Comparison of ENCODE assay signal across 13 cellular contexts in the genomic region with DNA sequence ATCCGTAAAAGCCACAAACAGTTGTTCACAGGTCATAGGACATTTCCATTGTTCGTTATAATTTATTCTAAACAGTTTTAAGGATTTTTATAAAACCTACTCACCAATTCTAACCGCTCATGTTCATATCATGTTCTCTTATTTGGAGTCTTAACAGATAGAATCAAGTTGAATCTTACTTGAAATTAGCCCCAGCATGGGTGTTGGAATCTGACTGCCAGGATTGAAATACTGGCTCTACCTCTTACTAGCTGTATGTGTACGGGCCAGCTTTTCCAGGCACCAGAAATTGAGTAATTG.
DNase-seq lines count a peak whose midpoint lies in the region; ATAC-seq, FAIRE-seq and TF ChIP-seq lines count a peak whose summit lies in the region.
"Had no signal": no experiment of that assay in that cellular context is flagged by ENCODE, and none has a peak within 500 bp of the region (broad histone marks: within the 10 kb centered on the region; RNA-seq: fewer than 3 reads in every experiment).

No MANE protein-coding gene starts in this region.

- H3K27me3 ChIP-seq in Panc1 (ENCODE audit: control insufficient read depth, insufficient read depth, low read length) = no peaks in the 10 kb centered on the region
- no peaks in the 10 kb centered on the region for H3K27me3 ChIP-seq in A673 (replicated peaks; ENCODE audit: insufficient read depth, low read depth, low read length, poor library complexity)
- no peaks in the 10 kb centered on the region for H3K27me3 ChIP-seq in right cardiac atrium (ENCODE audit: control insufficient read depth, insufficient read depth)
- H3K27me3 ChIP-seq: esophagus squamous epithelium had no signal

- H3K9me3 Mint-ChIP-seq in natural killer cell (no peaks in the 10 kb centered on the region), immature natural killer cell (no peaks in the 10 kb centered on the region)
- no peaks in the 10 kb centered on the region for H3K9me3 Mint-ChIP-seq in natural killer cell treated with Interleukin-12 subunit alpha and Interleukin-12 subunit beta and Interleukin-15 and Interleukin-18, amount 100 ng/mL, for 72 hours
- H3K9me3 Mint-ChIP-seq: activated naive CD4-positive, alpha-beta T cell treated with anti-CD3 and anti-CD28 coated beads for 36 hours; IgD-negative memory B cell; stimulated activated naive B cell treated with anti-CD40 and anti-IgM and Interleukin-4, amounts not matched to agents 10 μg/mL and 1 μg/mL and 100 μg/mL, for 72 hours had no signal

- 29% methylated on average over 4 of the region's 4 CpGs for WGBS in right cardiac atrium

- intact Hi-C loops in natural killer cell (cut with micrococcal nuclease) (loop anchor here (2.0 to 5.0 kb wide), 3 partner anchors 107 to 651 kb away; a partner anchor contains a TSS), Panc1 (cut with micrococcal nuclease; ENCODE audit: unreplicated experiment) (loop anchor here (5.0 to 10.0 kb wide), 3 partner anchors 105 to 655 kb away; a partner anchor contains a TSS), A673 (cut with micrococcal nuclease; ENCODE audit: unreplicated experiment) (loop anchor here (1.0 to 10.0 kb wide), 6 partner anchors 148 to 825 kb away; a partner anchor contains a TSS), right cardiac atrium (cut with DNase I) (loop anchor here (5.0 to 10.0 kb wide), 5 partner anchors 105 to 655 kb away; a partner anchor contains a TSS)

- H3K4me1 Mint-ChIP-seq in natural killer cell (peaks cover 21 to 25% of the 10 kb centered on the region in 2 donors), immature natural killer cell (peaks cover 32 to 36% of the 10 kb centered on the region in 2 donors)
- H3K4me1 Mint-ChIP-seq in natural killer cell treated with Interleukin-12 subunit alpha and Interleukin-12 subunit beta and Interleukin-15 and Interleukin-18, amount 100 ng/mL, for 72 hours (ENCODE audit: low read depth in 2 of 2) = peaks cover 15 to 26% of the 10 kb centered on the region in 2 donors

- BruUV-seq in Panc1 (replicated peaks; lab: Mats Ljungman, UMichigan) (no TSS peak), A673 (replicated peaks; lab: Mats Ljungman, UMichigan) (no TSS peak)

- no peaks in the 10 kb centered on the region; the same call in 1 of the 2 replicates for H3K4me1 ChIP-seq in Panc1 (ENCODE audit: control insufficient read depth, insufficient read depth, low read length)
- H3K4me1 ChIP-seq in A673 (ENCODE audit: insufficient read depth, low read length, poor library complexity, severe bottlenecking) = peaks cover 11% of the 10 kb centered on the region
- no peaks in the 10 kb centered on the region for H3K4me1 ChIP-seq in right cardiac atrium (ENCODE audit: control insufficient read depth, insufficient read depth, low read length)

- ATAC-seq in natural killer cell = peak in 1 of 3 donors; percentile 7
- ATAC-seq in natural killer cell treated with Interleukin-12 subunit alpha and Interleukin-12 subunit beta and Interleukin-15 and Interleukin-18, amount 100 ng/mL, for 72 hours = no peak
- ATAC-seq in Panc1 = no peak
- no peak for ATAC-seq in right cardiac atrium

- H3K4me3 Mint-ChIP-seq in natural killer cell (no peak overlapping the region), immature natural killer cell (no peak overlapping the region)
- no peak overlapping the region for H3K4me3 Mint-ChIP-seq in natural killer cell treated with Interleukin-12 subunit alpha and Interleukin-12 subunit beta and Interleukin-15 and Interleukin-18, amount 100 ng/mL, for 72 hours
- H3K4me3 Mint-ChIP-seq: activated naive CD4-positive, alpha-beta T cell treated with anti-CD3 and anti-CD28 coated beads for 36 hours; stimulated activated naive B cell treated with anti-CD40 and anti-IgM and Interleukin-4, amounts not matched to agents 10 μg/mL and 1 μg/mL and 100 μg/mL, for 72 hours had no signal

- TF ChIP-seq CTCF in natural killer cell (IDR thresholded peaks at IDR 0.05) (peak; percentile 48), Panc1 (IDR thresholded peaks at IDR 0.05) (peak; percentile 47), A673 (conservative IDR thresholded peaks at IDR 0.05; ENCODE audit: low read depth, low read length) (no peak)

- H3K27me3 Mint-ChIP-seq in natural killer cell (ENCODE audit: low read depth in 2 of 2) (no peaks in the 10 kb centered on the region), immature natural killer cell (ENCODE audit: low read depth in 3 of 3) (peaks cover 0 to 5% (median 0%) of the 10 kb centered on the region in 3 donors)
- no peaks in the 10 kb centered on the region for H3K27me3 Mint-ChIP-seq in natural killer cell treated with Interleukin-12 subunit alpha and Interleukin-12 subunit beta and Interleukin-15 and Interleukin-18, amount 100 ng/mL, for 72 hours
- H3K27me3 Mint-ChIP-seq: IgD-negative memory B cell; stimulated activated naive B cell treated with anti-CD40 and anti-IgM and Interleukin-4, amounts not matched to agents 10 μg/mL and 1 μg/mL and 100 μg/mL, for 72 hours had no signal

- H3K27ac Mint-ChIP-seq in natural killer cell (peak overlapping the region; percentile 47 to 71), immature natural killer cell (peak overlapping the region in 4 of 6 donors; percentile 10 to 73 (median 34))
- peak overlapping the region in 1 of 2 donors; percentile 40 for H3K27ac Mint-ChIP-seq in natural killer cell treated with Interleukin-12 subunit alpha and Interleukin-12 subunit beta and Interleukin-15 and Interleukin-18, amount 100 ng/mL, for 72 hours
- H3K27ac Mint-ChIP-seq: stimulated activated naive B cell treated with anti-CD40 and anti-IgM and Interleukin-4, amounts not matched to agents 10 μg/mL and 1 μg/mL and 100 μg/mL, for 72 hours had no signal

- POLR2A ChIA-PET in Panc1 (lab: Charles Lee) (no interaction called here), A673 (lab: Charles Lee; ENCODE audit: low non-redundant PET) (no interaction called here)

- FAIRE-seq in H54 (lab: Jason Lieb, UNC) = no peak

- no peak overlapping the region for H3K27ac ChIP-seq in Panc1 (ENCODE audit: low read length)
- H3K27ac ChIP-seq in A673 (ENCODE audit: low read depth, low read length, poor library complexity, severe bottlenecking) = no peak overlapping the region
- no peak overlapping the region for H3K27ac ChIP-seq in right cardiac atrium (ENCODE audit: low read length)

- H3K4me3 ChIP-seq in Panc1 (ENCODE audit: low read depth in 2 of 2, low read length in 2 of 2) (no peak overlapping the region), A673 (ENCODE audit: low read depth, low read length, poor library complexity, severe bottlenecking) (no peak overlapping the region), right cardiac atrium (ENCODE audit: low read length) (no peak overlapping the region)
- H3K4me3 ChIP-seq: esophagus squamous epithelium, psoas muscle had no signal

- H3K36me3 ChIP-seq in Panc1 (ENCODE audit: control insufficient read depth, insufficient read depth, low read length) (no peaks in the 10 kb centered on the region), A673 (ENCODE audit: insufficient read depth, low read length, poor library complexity, severe bottlenecking) (no peaks in the 10 kb centered on the region)

- TF ChIP-seq POLR2A in H54 (IDR thresholded peaks at IDR 0.05; ENCODE audit: low read depth, low read length) = no peak

- DNase-seq in natural killer cell = no peak
- no peak for DNase-seq in natural killer cell treated with Interleukin-12 subunit alpha and Interleukin-12 subunit beta and Interleukin-15 and Interleukin-18, amount 100 ng/mL, for 72 hours (ENCODE audit: low spot score)
- no peak for DNase-seq in Panc1 (ENCODE audit: low read depth, low spot score)
- DNase-seq in immature natural killer cell = no peak
- DNase-seq in H54 (ENCODE audit: insufficient read length, low spot score) = no peak
- DNase-seq in dedifferentiated amniotic fluid mesenchymal stem cell (ENCODE audit: extremely low spot score) = no peak
- DNase-seq in A673 (ENCODE audit: low spot score) = no peak
- DNase-seq in right cardiac atrium = no peak

- H3K36me3 Mint-ChIP-seq in natural killer cell (no peaks in the 10 kb centered on the region), immature natural killer cell (peaks cover 0 to 4% (median 0%) of the 10 kb centered on the region in 3 donors)
- H3K36me3 Mint-ChIP-seq in natural killer cell treated with Interleukin-12 subunit alpha and Interleukin-12 subunit beta and Interleukin-15 and Interleukin-18, amount 100 ng/mL, for 72 hours = no peaks in the 10 kb centered on the region

- in situ Hi-C loops in Panc1 (cut with HindIII; ENCODE audit: low pct_unique_long_range_greater_than_20kb, low sequenced_read_pairs) = no loop called here

- H3K9me3 ChIP-seq in Panc1 (ENCODE audit: control insufficient read depth, insufficient read depth, low read depth, low read length) (no peaks in the 10 kb centered on the region), A673 (ENCODE audit: low read depth, low read length, poor library complexity, severe bottlenecking) (no peaks in the 10 kb centered on the region), right cardiac atrium (ENCODE audit: control insufficient read depth, low read length) (no peaks in the 10 kb centered on the region)
- H3K9me3 ChIP-seq: esophagus squamous epithelium, psoas muscle had no signal

- CTCF ChIA-PET in Panc1 (lab: Charles Lee) = interaction anchor here (0.8 kb wide), 1 partner anchor 70 kb away, joined by 3 read pairs; no protein-coding TSS in a partner anchor
- CTCF ChIA-PET in A673 (lab: Charles Lee) = interaction anchor here (0.6 to 0.7 kb wide), 2 partner anchors 34 to 382 kb away, joined by 3 read pairs; no protein-coding TSS in a partner anchor
